Comparison of ENCODE assay signal across 7 cellular contexts in genomic region chr18:52991246-52991645, GRCh38.
"Had no signal": no experiment of that assay in that cellular context is flagged by ENCODE, and none has a peak within 500 bp of the region (broad histone marks: within the 10 kb centered on the region; RNA-seq: fewer than 3 reads in every experiment).

No MANE protein-coding gene starts in this region.

- H3K27ac ChIP-seq: HL-60 had no signal

- DNase-seq: IMR-90, KBM-7, KG1 had no signal

- H3K4me3 ChIP-seq: K562 had no signal

- H3K36me3 Mint-ChIP-seq: IgD-negative memory B cell had no signal

- H3K27ac Mint-ChIP-seq: IgD-negative memory B cell had no signal

- ATAC-seq: K562 had no signal

- FAIRE-seq: HTR-8/SVneo, K562 had no signal

- H3K4me3 Mint-ChIP-seq: IgD-negative memory B cell had no signal

- H3K27me3 Mint-ChIP-seq: IgD-negative memory B cell had no signal
